ENCODE assay signal across 6 cellular contexts in the genomic region with DNA sequence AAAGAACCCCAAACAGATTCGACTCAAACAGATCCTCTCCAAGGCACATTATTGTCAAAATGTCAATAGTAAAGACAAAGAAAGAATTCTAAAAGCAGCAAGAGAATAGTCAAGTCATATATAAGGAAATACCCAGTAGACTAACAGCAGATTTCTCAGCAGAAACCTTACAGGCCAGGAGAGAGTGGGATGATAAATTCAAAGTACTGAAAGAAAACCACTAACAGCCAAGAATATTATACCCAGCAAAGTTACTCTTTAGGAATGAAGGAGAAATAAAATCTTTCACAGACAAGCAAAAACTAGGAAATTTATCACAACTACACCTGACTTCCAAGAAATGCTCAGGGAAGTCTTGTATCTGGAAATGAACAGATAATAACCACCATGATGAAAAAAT.
"Had no signal": no experiment of that assay in that cellular context is flagged by ENCODE, and none has a peak within 500 bp of the region (broad histone marks: within the 10 kb centered on the region; RNA-seq: fewer than 3 reads in every experiment).

No MANE protein-coding gene starts in this region.

- H3K27ac ChIP-seq: HL-60, KMS-11 had no signal

- H3K4me3 ChIP-seq: K562 had no signal

- DNase-seq: IMR-90, KBM-7, KG1 had no signal
